24 cellular contexts compared by ENCODE assay signal in the genomic region with DNA sequence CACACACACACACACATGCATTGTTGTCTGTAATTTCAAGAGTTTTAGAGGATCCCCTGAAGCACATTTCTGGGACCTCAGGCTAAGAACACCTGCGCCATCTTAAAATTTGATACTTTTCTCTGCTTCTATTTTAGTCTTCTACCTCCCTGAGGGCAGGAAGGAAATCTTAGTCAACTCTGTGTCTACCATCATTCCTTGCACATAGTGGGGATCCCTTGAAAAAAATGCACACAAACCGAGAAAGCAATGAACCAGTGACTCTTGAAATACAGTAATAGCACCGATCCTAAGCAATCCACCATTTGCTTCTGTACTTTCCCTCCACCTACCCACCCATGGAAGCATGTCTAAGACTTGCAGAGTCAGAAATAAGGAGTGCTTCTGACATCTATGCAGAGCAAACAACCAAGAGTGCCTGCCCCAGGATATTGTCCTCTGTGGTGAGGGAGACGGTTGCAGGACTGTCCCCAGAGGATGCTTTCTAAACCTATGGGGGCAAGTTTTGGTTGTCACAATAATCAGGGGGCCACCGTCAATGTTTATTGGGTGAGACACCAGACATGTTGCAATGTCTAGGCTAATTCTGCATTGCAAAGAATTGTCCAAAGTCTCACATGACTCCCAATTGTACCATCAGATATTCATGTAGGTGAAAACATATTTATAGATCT.
"Had no signal": no experiment of that assay in that cellular context is flagged by ENCODE, and none has a peak within 500 bp of the region (broad histone marks: within the 10 kb centered on the region; RNA-seq: fewer than 3 reads in every experiment).

No MANE protein-coding gene starts in this region.

- H3K4me3 ChIP-seq: body of pancreas, coronary artery, esophagus squamous epithelium, mucosa of descending colon, pancreas, stomach, testis, upper lobe of left lung had no signal

- FAIRE-seq: endothelial cell of umbilical vein, keratinocyte, pancreas had no signal

- H3K9me3 Mint-ChIP-seq: activated B cell treated with CpG ODN at 0.5 μM for 24 hours; activated CD8-positive, alpha-beta T cell treated with anti-CD3 and anti-CD28 coated beads for 36 hours had no signal

- H3K36me3 ChIP-seq: esophagus squamous epithelium, pancreas, stomach, upper lobe of left lung had no signal

- H3K27ac ChIP-seq: body of pancreas, coronary artery, esophagus squamous epithelium, pancreas, stomach, testis, upper lobe of left lung had no signal

- H3K27ac Mint-ChIP-seq: activated B cell treated with CpG ODN at 0.5 μM for 24 hours; activated CD8-positive, alpha-beta T cell treated with anti-CD3 and anti-CD28 coated beads for 36 hours; activated naive CD8-positive, alpha-beta T cell; naive thymus-derived CD4-positive, alpha-beta T cell had no signal

- H3K4me3 Mint-ChIP-seq: activated B cell treated with CpG ODN at 0.5 μM for 24 hours; activated CD8-positive, alpha-beta T cell treated with anti-CD3 and anti-CD28 coated beads for 36 hours; activated naive CD8-positive, alpha-beta T cell; naive thymus-derived CD4-positive, alpha-beta T cell had no signal

- ATAC-seq: activated CD8-positive, alpha-beta T cell treated with anti-CD3 and anti-CD28 coated beads for 36 hours; body of pancreas; left lobe of liver; mucosa of descending colon; naive thymus-derived CD4-positive, alpha-beta T cell; pancreas had no signal

- H3K27me3 Mint-ChIP-seq: activated B cell treated with CpG ODN at 0.5 μM for 24 hours; activated CD8-positive, alpha-beta T cell treated with anti-CD3 and anti-CD28 coated beads for 36 hours; activated naive CD8-positive, alpha-beta T cell; naive thymus-derived CD4-positive, alpha-beta T cell had no signal

- H3K4me1 ChIP-seq: body of pancreas, esophagus squamous epithelium, pancreas, stomach, testis, upper lobe of left lung had no signal

- H3K9me3 ChIP-seq: body of pancreas, esophagus squamous epithelium, mucosa of descending colon, pancreas, stomach, testis, upper lobe of left lung had no signal

- DNase-seq: activated B cell treated with CpG ODN at 0.5 μM for 24 hours; activated CD4-positive, alpha-beta T cell treated with anti-CD3 and anti-CD28 coated beads for 48 hours; activated CD8-positive, alpha-beta memory T cell treated with anti-CD3 and anti-CD28 coated beads, Interleukin-2, amount 50 U/mL, for 48 hours; activated CD8-positive, alpha-beta T cell treated with anti-CD3 and anti-CD28 coated beads for 36 hours; activated gamma-delta T cell treated with Interleukin-2 at 50 U/mL for 16 hours; amniotic stem cell; body of pancreas; caudate nucleus; effector CD8-positive, alpha-beta T cell; esophagus squamous epithelium; hippocampal formation; mucosa of descending colon; naive thymus-derived CD4-positive, alpha-beta T cell; pancreas; stimulated activated CD4-positive, alpha-beta T cell treated with anti-CD3 and anti-CD28 coated beads, Interleukin-12 subunit alpha, Interleukin-12 subunit beta, amount 100 ng/mL, for 4 hours; stimulated activated CD4-positive, alpha-beta T cell treated with anti-CD3 and anti-CD28 coated beads, Interleukin-2, amount 100 ng/mL, for 24 hours; stomach; testis; upper lobe of left lung had no signal
